ENCODE assay signal across 8 cellular contexts in the genomic region with DNA sequence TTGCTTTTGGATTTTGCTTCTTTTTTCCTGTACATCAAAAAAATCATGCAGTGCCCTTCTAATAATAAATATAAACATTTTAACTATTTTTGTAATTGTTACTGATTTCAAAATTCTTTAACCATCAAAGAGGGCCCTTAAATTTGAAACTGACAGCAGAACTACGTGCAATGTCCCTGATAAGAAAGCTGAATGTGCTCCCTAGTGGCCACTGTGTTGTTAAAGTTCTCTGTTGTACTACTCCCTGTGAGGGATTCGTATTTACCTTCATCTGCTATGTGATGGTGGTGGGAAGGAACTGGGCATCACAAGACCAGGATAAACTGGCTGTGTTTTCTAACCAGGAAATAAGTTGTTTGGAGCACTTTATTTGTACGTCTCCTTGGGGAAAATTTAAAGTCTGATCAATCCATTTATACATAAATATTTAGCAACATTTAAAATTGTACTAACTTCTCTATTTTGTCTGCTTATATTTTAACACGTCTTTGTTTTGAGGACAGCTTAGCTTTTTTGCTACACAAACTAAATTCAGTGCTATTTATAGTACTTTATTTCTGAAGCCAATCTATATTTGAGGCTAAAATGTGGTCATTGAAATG.
DNase-seq lines count a peak whose midpoint lies in the region; TF ChIP-seq lines count a peak whose summit lies in the region.

No MANE protein-coding gene starts in this region.

- no peak for TF ChIP-seq POLR2A in testis (IDR thresholded peaks at IDR 0.05)

- no peaks in the 10 kb centered on the region for H3K9me3 ChIP-seq in testis

- CTCF ChIA-PET in RWPE1 (lab: Yijun Ruan, JAX), result interaction anchor here (0.7 kb wide), 1 partner anchor 741 kb away, joined by 3 read pairs; no protein-coding TSS in a partner anchor

- H3K4me3 ChIP-seq in Jurkat, Clone E6-1 (ENCODE audit: low read length), result no peak overlapping the region
- H3K4me3 ChIP-seq in testis, result no peak overlapping the region

- DNase-seq in Jurkat, Clone E6-1 (ENCODE audit: low read depth, low spot score), result peak; percentile 12
- DNase-seq in RWPE1 (ENCODE audit: low spot score) (peak; percentile 41), fibroblast of peridontal ligament (ENCODE audit: extremely low read depth) (peak; percentile 82), testis (peak; percentile 63), T-helper 2 cell (no peak), NCI-H146 (lab: John Stamatoyannopoulos, UW) (no peak)
- DNase-seq in activated CD4-positive, alpha-beta T cell treated with anti-CD3 and anti-CD28 coated beads for 4 hours, result no peak

- no peaks in the 10 kb centered on the region for H3K36me3 ChIP-seq in testis (ENCODE audit: low read depth, missing control alignments)

- no peaks in the 10 kb centered on the region for H3K27me3 ChIP-seq in testis

- TF ChIP-seq CTCF in C4-2B (conservative IDR thresholded peaks at IDR 0.05), result peak; percentile 85
- peak; percentile 72 for TF ChIP-seq CTCF in RWPE1 (conservative IDR thresholded peaks at IDR 0.05; ENCODE audit: low read depth)
- TF ChIP-seq CTCF in testis (IDR thresholded peaks at IDR 0.05), result peak; percentile 22 to 41 (median 30)

- POLR2A ChIA-PET in RWPE1 (lab: Yijun Ruan, JAX; ENCODE audit: low non-redundant PET), result no interaction called here

- 54 to 57% methylated on average over 4 of the region's 4 CpGs for WGBS in testis, 2 donors

- H3K27ac ChIP-seq in C4-2B, result no peak overlapping the region
- H3K27ac ChIP-seq in RWPE1, result no peak overlapping the region
- H3K27ac ChIP-seq in testis, result no peak overlapping the region

- H3K4me1 ChIP-seq in testis, result no peaks in the 10 kb centered on the region

- intact Hi-C loops in testis (cut with DNase I; ENCODE audit: low total_unique reads), result no loop called here

Comparison
In these comparisons a context has a peak if more than half of its experiments do, and no peak if none do; other contexts are left out.
1. CTCF ChIP-seq: peak in every context shown above with its lines; median percentile 85 in C4-2B; 72 in RWPE1; 30 in testis.
2. DNase-seq: peak in Jurkat, Clone E6-1 (single experiment), RWPE1 (single experiment), fibroblast of peridontal ligament (single experiment) and testis (single experiment); none in T-helper 2 cell (0 of 5), activated CD4-positive, alpha-beta T cell treated with anti-CD3 and anti-CD28 coated beads for 4 hours (0 of 2) and NCI-H146 (single experiment).